In the genomic region with DNA sequence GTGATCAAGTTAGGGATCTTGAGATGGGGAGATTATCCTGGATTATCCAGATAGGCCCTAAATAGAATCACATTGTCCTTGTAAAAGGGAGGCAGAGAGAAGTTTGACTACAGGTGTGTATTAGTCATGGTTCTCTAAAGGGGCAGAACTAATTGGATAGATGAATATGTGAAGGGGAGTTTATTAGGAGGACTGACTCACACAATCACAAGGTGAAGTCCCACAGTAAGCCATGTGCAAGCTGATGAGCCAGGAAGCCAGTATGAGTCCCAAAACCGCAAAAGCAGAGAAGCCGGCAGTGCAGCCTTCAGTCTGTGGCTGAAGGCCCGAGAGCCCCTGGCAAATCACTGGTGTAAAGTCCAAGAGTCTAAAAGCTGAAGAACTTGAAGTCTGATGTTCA, we compare ENCODE assay signal across 28 cellular contexts.
A peak's percentile ranks its signal among the peaks of the same experiment; 100 is the strongest.
DNase-seq lines count a peak whose midpoint lies in the region; ATAC-seq and TF ChIP-seq lines count a peak whose summit lies in the region.
"Had no signal": no experiment of that assay in that cellular context is flagged by ENCODE, and none has a peak within 500 bp of the region (broad histone marks: within the 10 kb centered on the region; RNA-seq: fewer than 3 reads in every experiment).

No MANE protein-coding gene starts in this region.

- H3K27me3 ChIP-seq in MG63, result no peaks in the 10 kb centered on the region
- H3K27me3 ChIP-seq: adrenal gland, hepatocyte, left lung, Peyer's patch had no signal

- H3K36me3 ChIP-seq in MG63, result no peaks in the 10 kb centered on the region
- H3K36me3 ChIP-seq: adrenal gland, left lung, Peyer's patch had no signal

- DNase-seq in ELR (ENCODE audit: low read depth) (peak; percentile 15), MG63 (peak; percentile 85), astrocyte of the spinal cord (ENCODE audit: low read depth, low spot score) (peak; percentile 77), myocyte (ENCODE audit: low read depth) (peak; percentile 90), OCI-M2 (lab: John Stamatoyannopoulos, UW; ENCODE audit: unreplicated experiment) (no peak), left lobe of liver (ENCODE audit: low spot score) (no peak), nucleus accumbens (lab: John Stamatoyannopoulos, UW) (no peak)
- DNase-seq: activated B cell treated with CpG ODN at 0.5 μM for 24 hours; activated CD4-positive, alpha-beta T cell treated with anti-CD3 and anti-CD28 coated beads, Interleukin-2, amount 50 U/mL, for 4 hours; activated CD8-positive, alpha-beta memory T cell treated with anti-CD3 and anti-CD28 coated beads, Interleukin-2, amount 50 U/mL, for 4 hours; activated naive CD4-positive, alpha-beta T cell treated with anti-CD3 and anti-CD28 coated beads for 36 hours; adrenal gland; CD8-positive, alpha-beta memory T cell; effector CD8-positive, alpha-beta T cell; foreskin fibroblast; GM23248; left lung; naive thymus-derived CD4-positive, alpha-beta T cell; NCI-H1436 treated with DMSO at 0.1 percent for 48 hours; NCI-H2107; NCI-H510A; NK-92 treated with Interleukin-12 subunit alpha and Interleukin-12 subunit beta, amount 100 ng/mL, for 24 hours; Peyer's patch; stimulated activated CD4-positive, alpha-beta T cell treated with anti-CD3 and anti-CD28 coated beads, Interleukin-2, amount 100 ng/mL, for 24 hours; trophoblast cell had no signal

- H3K9me3 ChIP-seq in MG63, result no peaks in the 10 kb centered on the region
- H3K9me3 ChIP-seq: adrenal gland, left lung, Peyer's patch had no signal

- TF ChIP-seq CTCF in astrocyte of the spinal cord (IDR thresholded peaks at IDR 0.05; ENCODE audit: low read depth, low read length), result no peak

- H3K4me3 ChIP-seq in MG63 (no peak overlapping the region), astrocyte of the spinal cord (ENCODE audit: low read depth, low read length) (no peak overlapping the region)
- H3K4me3 ChIP-seq: adrenal gland, GM23248, hepatocyte, left lung, Peyer's patch, smooth muscle cell had no signal

- in situ Hi-C loops in astrocyte of the spinal cord (cut with HindIII; ENCODE audit: low sequenced_read_pairs), result no loop called here

- ATAC-seq in left lobe of liver (no peak), HG03378 (IDR thresholded peaks at IDR 0.05; ENCODE audit: unreplicated experiment) (no peak)
- ATAC-seq: naive thymus-derived CD4-positive, alpha-beta T cell had no signal

Comparison
In these comparisons a context has a peak if more than half of its experiments do, and no peak if none do; other contexts are left out.
1. DNase-seq: peak in ELR (single experiment), MG63 (single experiment), astrocyte of the spinal cord (single experiment) and myocyte (single experiment); none in OCI-M2 (single experiment), left lobe of liver (single experiment) and nucleus accumbens (0 of 56).